In genomic region chr2:171520471-171520870, GRCh38 we compare ENCODE assay signal across 19 cellular contexts. TPM values are rescaled to one million over a fixed set of nuclear protein-coding genes. Genes with fewer than 3 reads are reported as not detected.
DNase-seq lines count a peak whose midpoint lies in the region; ATAC-seq and TF ChIP-seq lines count a peak whose summit lies in the region.
"Had no signal": no experiment of that assay in that cellular context is flagged by ENCODE, and none has a peak within 500 bp of the region (broad histone marks: within the 10 kb centered on the region; RNA-seq: fewer than 3 reads in every experiment).

No MANE protein-coding gene starts in this region.

- intact Hi-C loops in esophagus muscularis mucosa (cut with DNase I), result loop anchor here (5.0 kb wide), 2 partner anchors 548 to 588 kb away; no protein-coding TSS in a partner anchor
- intact Hi-C loops in thyroid gland (cut with DNase I), result no loop called here

- H3K27me3 Mint-ChIP-seq in neural crest cell (ENCODE audit: low read depth) (peaks cover 12% of the 10 kb centered on the region), HFFc6 (ENCODE audit: insufficient read depth) (no peaks in the 10 kb centered on the region; the same call in 1 of the 2 replicates)
- H3K27me3 Mint-ChIP-seq in activated naive CD8-positive, alpha-beta T cell treated with anti-CD3 and anti-CD28 coated beads, Interleukin-2, amount 50 U/mL, for 24 hours, result peaks cover 45% of the 10 kb centered on the region

- H3K9me3 ChIP-seq in Loucy (ENCODE audit: insufficient read depth, low read depth, low read length) (no peaks in the 10 kb centered on the region), esophagus muscularis mucosa (no peaks in the 10 kb centered on the region), thyroid gland (no peaks in the 10 kb centered on the region)
- H3K9me3 ChIP-seq: Caco-2 had no signal

- 84% methylated on average over 5 of the region's 5 CpGs for WGBS in esophagus muscularis mucosa
- 40 to 50% methylated on average over 5 of the region's 5 CpGs for WGBS in thyroid gland, 2 donors

- H3K27ac ChIP-seq in esophagus muscularis mucosa (replicated peaks in 1 of 4), result no peak overlapping the region
- peak overlapping the region in 1 of 3 donors; percentile 24 for H3K27ac ChIP-seq in thyroid gland
- H3K27ac ChIP-seq: 22Rv1, BLaER1, C4-2B, GM23248 had no signal

- H3K4me1 Mint-ChIP-seq in neural crest cell (peaks cover 25% of the 10 kb centered on the region), HFFc6 (ENCODE audit: low read depth) (peaks cover 43% of the 10 kb centered on the region)
- H3K4me1 Mint-ChIP-seq in activated naive CD8-positive, alpha-beta T cell treated with anti-CD3 and anti-CD28 coated beads, Interleukin-2, amount 50 U/mL, for 24 hours, result peaks cover 11% of the 10 kb centered on the region

- H3K4me1 ChIP-seq in Loucy (ENCODE audit: insufficient read depth, low read length, poor library complexity, severe bottlenecking), result peaks cover 41% of the 10 kb centered on the region
- peaks cover 12 to 32% (median 27%) of the 10 kb centered on the region in 4 donors for H3K4me1 ChIP-seq in esophagus muscularis mucosa
- H3K4me1 ChIP-seq in thyroid gland, result peaks cover 30 to 40% of the 10 kb centered on the region in 2 donors

- no peaks in the 10 kb centered on the region for H3K27me3 ChIP-seq in Loucy (ENCODE audit: insufficient read depth, low read length, poor library complexity, severe bottlenecking)
- H3K27me3 ChIP-seq in esophagus muscularis mucosa, result no peaks in the 10 kb centered on the region
- no peaks in the 10 kb centered on the region for H3K27me3 ChIP-seq in thyroid gland

- no peak for TF ChIP-seq EP300 in esophagus muscularis mucosa (IDR thresholded peaks at IDR 0.05)

- TF ChIP-seq POLR2A in esophagus muscularis mucosa (IDR thresholded peaks at IDR 0.05; ENCODE audit: low read depth), result no peak
- TF ChIP-seq POLR2A in thyroid gland (IDR thresholded peaks at IDR 0.05), result no peak

- ATAC-seq in activated naive CD8-positive, alpha-beta T cell treated with anti-CD3 and anti-CD28 coated beads, Interleukin-2, amount 50 U/mL, for 24 hours, result no peak
- ATAC-seq: CD8-positive, alpha-beta T cell had no signal

- DNase-seq in esophagus muscularis mucosa (ENCODE audit: extremely low spot score), result peak; percentile 64
- DNase-seq in neural crest cell (ENCODE audit: low read depth, low spot score), result no peak
- peak; percentile 55 to 75 for DNase-seq in thyroid gland
- DNase-seq in NCI-H1436 (lab: John Stamatoyannopoulos, UW), result no peak
- DNase-seq in activated naive CD8-positive, alpha-beta T cell treated with anti-CD3 and anti-CD28 coated beads, Interleukin-2, amount 50 U/mL, for 24 hours, result no peak
- no peak for DNase-seq in HFFc6
- DNase-seq: Caco-2; CD4-positive, CD25-positive, alpha-beta regulatory T cell; CD8-positive, alpha-beta T cell; DMS153; DND-41; GM23248; H7; HCEC 1CT had no signal

- H3K9ac ChIP-seq in Loucy (ENCODE audit: low read depth, low read length, poor library complexity, severe bottlenecking), result peak overlapping the region; percentile 87
- H3K9ac ChIP-seq: BLaER1, GM23248 had no signal

- no peak overlapping the region for H3K4me3 ChIP-seq in Loucy (ENCODE audit: low read length, poor library complexity, severe bottlenecking)
- no peak overlapping the region for H3K4me3 ChIP-seq in esophagus muscularis mucosa
- no peak overlapping the region for H3K4me3 ChIP-seq in thyroid gland (replicated peaks in 1 of 3)
- H3K4me3 ChIP-seq: BLaER1, GM23248 had no signal

- peak overlapping the region; percentile 59 for H3K4me3 Mint-ChIP-seq in neural crest cell
- H3K4me3 Mint-ChIP-seq in activated naive CD8-positive, alpha-beta T cell treated with anti-CD3 and anti-CD28 coated beads, Interleukin-2, amount 50 U/mL, for 24 hours, result no peak overlapping the region
- no peak overlapping the region for H3K4me3 Mint-ChIP-seq in HFFc6
- H3K4me3 Mint-ChIP-seq: CD8-positive, alpha-beta T cell had no signal

- no peak overlapping the region for H2AFZ ChIP-seq in Loucy (ENCODE audit: low read length)

- peaks cover 5% of the 10 kb centered on the region for H4K20me1 ChIP-seq in Loucy (ENCODE audit: insufficient read depth, low read length, poor library complexity, severe bottlenecking)
- H4K20me1 ChIP-seq: BLaER1 had no signal

- H3K36me3 ChIP-seq in Loucy (ENCODE audit: insufficient read depth, low read length) (no peaks in the 10 kb centered on the region), esophagus muscularis mucosa (no peaks in the 10 kb centered on the region), thyroid gland (no peaks in the 10 kb centered on the region)
- H3K36me3 ChIP-seq: BLaER1 had no signal

- H3F3A ChIP-seq in Loucy (ENCODE audit: low read depth), result no peaks in the 10 kb centered on the region

- TF ChIP-seq CTCF in Loucy (conservative IDR thresholded peaks at IDR 0.05; ENCODE audit: low read length), result no peak
- TF ChIP-seq CTCF in esophagus muscularis mucosa (IDR thresholded peaks at IDR 0.05), result no peak
- no peak for TF ChIP-seq CTCF in neural crest cell (conservative IDR thresholded peaks at IDR 0.05)
- TF ChIP-seq CTCF in thyroid gland (IDR thresholded peaks at IDR 0.05), result no peak
- no peak for TF ChIP-seq CTCF in HFFc6 (IDR thresholded peaks at IDR 0.05)

- peak overlapping the region; percentile 16 for H3K4me2 ChIP-seq in Loucy (ENCODE audit: low read depth, low read length, poor library complexity, severe bottlenecking)
- H3K4me2 ChIP-seq: BLaER1 had no signal

- H3K9me3 Mint-ChIP-seq in neural crest cell (no peaks in the 10 kb centered on the region), HFFc6 (no peaks in the 10 kb centered on the region)
- no peaks in the 10 kb centered on the region for H3K9me3 Mint-ChIP-seq in activated naive CD8-positive, alpha-beta T cell treated with anti-CD3 and anti-CD28 coated beads, Interleukin-2, amount 50 U/mL, for 24 hours
- H3K9me3 Mint-ChIP-seq: CD8-positive, alpha-beta T cell had no signal

- peaks cover 37% of the 10 kb centered on the region for H3K79me2 ChIP-seq in Loucy (ENCODE audit: insufficient read depth, low read length)

- H3K27ac Mint-ChIP-seq in neural crest cell (ENCODE audit: unreplicated experiment) (no peak overlapping the region), HFFc6 (no peak overlapping the region)
- no peak overlapping the region for H3K27ac Mint-ChIP-seq in activated naive CD8-positive, alpha-beta T cell treated with anti-CD3 and anti-CD28 coated beads, Interleukin-2, amount 50 U/mL, for 24 hours
- H3K27ac Mint-ChIP-seq: B cell; CD4-positive, CD25-positive, alpha-beta regulatory T cell; CD8-positive, alpha-beta T cell had no signal

- H3K36me3 Mint-ChIP-seq in neural crest cell (ENCODE audit: low read depth) (no peaks in the 10 kb centered on the region), HFFc6 (ENCODE audit: low read depth) (peaks cover 4% of the 10 kb centered on the region; the same call in 1 of the 2 replicates)
- no peaks in the 10 kb centered on the region for H3K36me3 Mint-ChIP-seq in activated naive CD8-positive, alpha-beta T cell treated with anti-CD3 and anti-CD28 coated beads, Interleukin-2, amount 50 U/mL, for 24 hours (ENCODE audit: low read depth)
- H3K36me3 Mint-ChIP-seq: CD4-positive, CD25-positive, alpha-beta regulatory T cell; CD8-positive, alpha-beta T cell had no signal

- H3K9me2 ChIP-seq in Loucy (replicated peaks; ENCODE audit: low read depth, low read length), result no peaks in the 10 kb centered on the region

RNA-seq across cellular contexts. Expression of gene CYBRD1, which starts 1.8 kb away (rescaled TPM):
- total RNA-seq in esophagus muscularis mucosa, result 100 to 1,000 TPM; 133 to 281 (median 197) TPM
- 10.0 and 11.8 TPM in 2 replicates for total RNA-seq in neural crest cell
- 100 to 1,000 TPM; 462 to 802 (median 490) TPM for total RNA-seq in thyroid gland
- total RNA-seq in HFFc6 (2021; fragmentation: NEBNext Ultra II Directional; extraction: Animal tissue kit (Norgen Biotek cat#: 25700)), result 100 to 1,000 TPM; 108 to 141 (median 131) TPM
- total RNA-seq: B cell had no signal

Comparison
In these comparisons a context has a peak if more than half of its experiments do, and no peak if none do; other contexts are left out.
1. DNase-seq: peak in esophagus muscularis mucosa (single experiment) and thyroid gland (2 of 2); none in neural crest cell (single experiment), NCI-H1436 (single experiment), activated naive CD8-positive, alpha-beta T cell treated with anti-CD3 and anti-CD28 coated beads, Interleukin-2, amount 50 U/mL, for 24 hours (single experiment) and HFFc6 (single experiment).